ENCODE assay signal across 8 cellular contexts in genomic region chr3:52237006-52237658, GRCh38. TPM values are rescaled to one million over a fixed set of nuclear protein-coding genes. Genes with fewer than 3 reads are reported as not detected.
DNase-seq lines count a peak whose midpoint lies in the region; ATAC-seq, FAIRE-seq and TF ChIP-seq lines count a peak whose summit lies in the region.
"Had no signal": no experiment of that assay in that cellular context is flagged by ENCODE, and none has a peak within 500 bp of the region (broad histone marks: within the 10 kb centered on the region; RNA-seq: fewer than 3 reads in every experiment).

No MANE protein-coding gene starts in this region.

- peak overlapping the region; percentile 95 for H3K27ac ChIP-seq in HL-60 (replicated peaks)

- ATAC-seq in activated T-helper 17 cell treated with anti-CD3 and anti-CD28 coated beads, Interleukin-2, amount 50 U/mL, for 72 hours (replicated peaks): no peak
- no peak for ATAC-seq in stimulated activated memory B cell treated with anti-CD40 and anti-IgM and Interleukin-4, amounts not matched to agents 10 μg/mL and 1 μg/mL and 100 μg/mL, for 72 hours
- no peak for ATAC-seq in HG03135 (IDR thresholded peaks at IDR 0.05; ENCODE audit: unreplicated experiment)

- no peak for DNase-seq in HL-60 (ENCODE audit: low read depth in 1 of 2, low spot score in 1 of 2)
- DNase-seq in NCI-H1092 treated with DMSO at 0.1 percent for 48 hours (lab: John Stamatoyannopoulos, UW): no peak
- DNase-seq in HTR-8/SVneo (ENCODE audit: insufficient read length, low spot score): no peak

- H3K27me3 ChIP-seq in HL-60 (ENCODE audit: insufficient read depth, poor library complexity, severe bottlenecking) (no peaks in the 10 kb centered on the region), iPS-15b (ENCODE audit: control insufficient read depth, insufficient read depth, low read length) (no peaks in the 10 kb centered on the region)

- peaks cover 79% of the 10 kb centered on the region for H3K36me3 Mint-ChIP-seq in activated T-helper 17 cell treated with anti-CD3 and anti-CD28 coated beads, Interleukin-2, amount 50 U/mL, for 72 hours (ENCODE audit: low read depth)
- peaks cover 15% of the 10 kb centered on the region for H3K36me3 Mint-ChIP-seq in stimulated activated memory B cell treated with anti-CD40 and anti-IgM and Interleukin-4, amounts not matched to agents 10 μg/mL and 1 μg/mL and 100 μg/mL, for 72 hours

- peak overlapping the region; percentile 91 for H3K4me3 ChIP-seq in HL-60 (replicated peaks; ENCODE audit: insufficient read depth, low read length)
- peak overlapping the region; percentile 100 for H3K4me3 ChIP-seq in iPS-15b (ENCODE audit: low read depth, low read length)

- H3K9me3 ChIP-seq in iPS-15b (ENCODE audit: control insufficient read depth, insufficient read depth, low read length): no peaks in the 10 kb centered on the region

- TF ChIP-seq CTCF in HL-60 (IDR thresholded peaks at IDR 0.05; ENCODE audit: insufficient read depth, low read length): no peak

- peak overlapping the region; percentile 84 for H3K27ac Mint-ChIP-seq in activated T-helper 17 cell treated with anti-CD3 and anti-CD28 coated beads, Interleukin-2, amount 50 U/mL, for 72 hours
- peak overlapping the region; percentile 70 for H3K27ac Mint-ChIP-seq in stimulated activated memory B cell treated with anti-CD40 and anti-IgM and Interleukin-4, amounts not matched to agents 10 μg/mL and 1 μg/mL and 100 μg/mL, for 72 hours

- no peaks in the 10 kb centered on the region for H3K36me3 ChIP-seq in iPS-15b (ENCODE audit: control insufficient read depth, insufficient read depth, low read length)

- no peaks in the 10 kb centered on the region for H3K27me3 Mint-ChIP-seq in activated T-helper 17 cell treated with anti-CD3 and anti-CD28 coated beads, Interleukin-2, amount 50 U/mL, for 72 hours
- H3K27me3 Mint-ChIP-seq in stimulated activated memory B cell treated with anti-CD40 and anti-IgM and Interleukin-4, amounts not matched to agents 10 μg/mL and 1 μg/mL and 100 μg/mL, for 72 hours: no peaks in the 10 kb centered on the region

- peak overlapping the region; percentile 96 for H3K4me3 Mint-ChIP-seq in activated T-helper 17 cell treated with anti-CD3 and anti-CD28 coated beads, Interleukin-2, amount 50 U/mL, for 72 hours
- peak overlapping the region; percentile 94 for H3K4me3 Mint-ChIP-seq in stimulated activated memory B cell treated with anti-CD40 and anti-IgM and Interleukin-4, amounts not matched to agents 10 μg/mL and 1 μg/mL and 100 μg/mL, for 72 hours

- peak overlapping the region; percentile 70 for H3K9ac ChIP-seq in iPS-15b (ENCODE audit: low read depth, low read length)

- H3K4me1 ChIP-seq in iPS-15b (ENCODE audit: control insufficient read depth, insufficient read depth, low read length): peaks cover 23% of the 10 kb centered on the region

- no peaks in the 10 kb centered on the region for H3K9me3 Mint-ChIP-seq in activated T-helper 17 cell treated with anti-CD3 and anti-CD28 coated beads, Interleukin-2, amount 50 U/mL, for 72 hours
- no peaks in the 10 kb centered on the region for H3K9me3 Mint-ChIP-seq in stimulated activated memory B cell treated with anti-CD40 and anti-IgM and Interleukin-4, amounts not matched to agents 10 μg/mL and 1 μg/mL and 100 μg/mL, for 72 hours

- peaks cover 21% of the 10 kb centered on the region for H3K4me1 Mint-ChIP-seq in activated T-helper 17 cell treated with anti-CD3 and anti-CD28 coated beads, Interleukin-2, amount 50 U/mL, for 72 hours
- peaks cover 88% of the 10 kb centered on the region for H3K4me1 Mint-ChIP-seq in stimulated activated memory B cell treated with anti-CD40 and anti-IgM and Interleukin-4, amounts not matched to agents 10 μg/mL and 1 μg/mL and 100 μg/mL, for 72 hours

- no peak for FAIRE-seq in HTR-8/SVneo (lab: Jason Lieb, UNC)

RNA-seq across cellular contexts. Expression of gene TWF2, which starts 1.8 kb away (rescaled TPM):
- 100 to 1,000 TPM in 1 of 2 donors, 10 to 100 TPM in 1; 89.9 to 159 TPM for total RNA-seq in activated T-helper 17 cell treated with anti-CD3 and anti-CD28 coated beads, Interleukin-2, amount 50 U/mL, for 72 hours

RNA-seq across cellular contexts. Expression of gene PPM1M, which starts 8.4 kb away (rescaled TPM):
- total RNA-seq in activated T-helper 17 cell treated with anti-CD3 and anti-CD28 coated beads, Interleukin-2, amount 50 U/mL, for 72 hours: 100 to 1,000 TPM in 1 of 2 donors, 10 to 100 TPM in 1; 84.6 to 112 TPM

RNA-seq across cellular contexts. Expression of gene TLR9, which starts 11.7 kb away (rescaled TPM):
- total RNA-seq in activated T-helper 17 cell treated with anti-CD3 and anti-CD28 coated beads, Interleukin-2, amount 50 U/mL, for 72 hours: under 1 TPM; 0.30 to 0.93 TPM
- total RNA-seq: pulmonary artery endothelial cell had no signal

RNA-seq across cellular contexts. Expression of gene ALAS1, which starts 39.2 kb away (rescaled TPM):
- total RNA-seq in activated T-helper 17 cell treated with anti-CD3 and anti-CD28 coated beads, Interleukin-2, amount 50 U/mL, for 72 hours: 10 to 100 TPM; 66.1 to 72.7 TPM

RNA-seq across cellular contexts. Expression of gene WDR82, which starts 41.3 kb away (rescaled TPM):
- 100 to 1,000 TPM in 1 of 2 donors, 10 to 100 TPM in 1; 81.1 to 106 TPM for total RNA-seq in activated T-helper 17 cell treated with anti-CD3 and anti-CD28 coated beads, Interleukin-2, amount 50 U/mL, for 72 hours
